In genomic region chr3:111859974-111860859, GRCh38 we compare ENCODE assay signal across 1 cellular context.
TF ChIP-seq lines count a peak whose summit lies in the region.

No MANE protein-coding gene starts in this region.

TF ChIP-seq in HepG2, 621 proteins besides CTCF, POLR2A, EP300 and RAD21 (continued from another document):
- TF ChIP-seq PRDM10 (CRISPR knock-in tag; IDR thresholded peaks at IDR 0.05; ENCODE audit: low read depth), result peak; percentile 81; the same call in 1 of the 2 replicates
- no peak for TF ChIP-seq FOSL1 (CRISPR knock-in tag; IDR thresholded peaks at IDR 0.05; ENCODE audit: borderline replicate concordance)
- TF ChIP-seq U2AF1 (optimal IDR thresholded peaks at IDR 0.05; ENCODE audit: low read depth, low read length), result no peak
- no peak for TF ChIP-seq CENPBD1 (CRISPR knock-in tag; IDR thresholded peaks at IDR 0.05; ENCODE audit: borderline replicate concordance, low read depth)
- no peak for TF ChIP-seq ZNF704 (CRISPR knock-in tag; IDR thresholded peaks at IDR 0.05; ENCODE audit: borderline replicate concordance)
- TF ChIP-seq PAF1 (CRISPR knock-in tag; IDR thresholded peaks at IDR 0.05), result no peak
- TF ChIP-seq HDAC1 (CRISPR knock-in tag; IDR thresholded peaks at IDR 0.05), result peak; percentile 47; the same call in 1 of the 2 replicates
- TF ChIP-seq ZNF280D (CRISPR knock-in tag; IDR thresholded peaks at IDR 0.05), result 0 out of 2 replicates have a peak, but pooled peaks have one; percentile 37
- no peak for TF ChIP-seq KDM5A (IDR thresholded peaks at IDR 0.05; ENCODE audit: borderline replicate concordance, low read length)
- TF ChIP-seq CREB1 (IDR thresholded peaks at IDR 0.05), result no peak
- no peak for TF ChIP-seq CREB1 (CRISPR knock-in tag; IDR thresholded peaks at IDR 0.05)
- TF ChIP-seq HDAC2 (CRISPR knock-in tag; IDR thresholded peaks at IDR 0.05), result no peak
- TF ChIP-seq REPIN1 (CRISPR knock-in tag; IDR thresholded peaks at IDR 0.05; ENCODE audit: borderline replicate concordance, low read depth), result 0 out of 2 replicates have a peak, but pooled peaks have one; percentile 17
- 0 out of 2 replicates have a peak, but pooled peaks have one; percentile 5 for TF ChIP-seq ZNF703 (CRISPR knock-in tag; IDR thresholded peaks at IDR 0.05; ENCODE audit: borderline replicate concordance)
- peak; percentile 8; the same call in 1 of the 2 replicates for TF ChIP-seq NFYB (CRISPR knock-in tag; IDR thresholded peaks at IDR 0.05)
- 0 out of 2 replicates have a peak, but pooled peaks have one; percentile 4 for TF ChIP-seq ZNF414 (CRISPR knock-in tag; IDR thresholded peaks at IDR 0.05)
- no peak for TF ChIP-seq BCL3 (CRISPR knock-in tag; IDR thresholded peaks at IDR 0.05)
- TF ChIP-seq ZNF362 (CRISPR knock-in tag; IDR thresholded peaks at IDR 0.05; ENCODE audit: borderline replicate concordance), result no peak
- TF ChIP-seq HNF4A (CRISPR knock-in tag; IDR thresholded peaks at IDR 0.05), result peak; percentile 52
- no peak for TF ChIP-seq ZNF615 (CRISPR knock-in tag; IDR thresholded peaks at IDR 0.05; ENCODE audit: borderline replicate concordance)
- TF ChIP-seq ZNF652 (CRISPR knock-in tag; IDR thresholded peaks at IDR 0.05; ENCODE audit: borderline replicate concordance, low read depth), result peak; percentile 84
- no peak for TF ChIP-seq ZNF234 (CRISPR knock-in tag; conservative IDR thresholded peaks at IDR 0.05)
